ENCODE assay signal across 10 cellular contexts in the genomic region with DNA sequence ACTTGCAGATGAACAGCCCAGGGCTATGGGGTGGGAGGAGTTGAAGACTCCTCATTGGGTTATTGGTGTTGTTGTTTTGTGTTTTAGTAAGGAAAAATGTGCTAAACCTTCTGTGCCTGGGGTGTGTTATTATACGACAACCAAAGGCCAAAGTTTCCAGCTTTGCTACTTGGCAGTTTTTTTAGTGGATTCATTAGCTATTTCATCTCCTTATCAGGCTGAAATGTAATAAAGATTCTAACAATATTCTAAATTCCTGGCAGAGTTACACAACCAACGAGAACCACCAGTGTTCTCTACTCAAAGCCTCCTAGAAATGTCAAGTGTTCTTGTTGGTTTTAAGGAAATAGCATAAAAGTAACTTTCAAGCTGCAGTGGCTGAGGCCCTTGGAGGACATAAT.
"Had no signal": no experiment of that assay in that cellular context is flagged by ENCODE, and none has a peak within 500 bp of the region (broad histone marks: within the 10 kb centered on the region; RNA-seq: fewer than 3 reads in every experiment).

No MANE protein-coding gene starts in this region.

- DNase-seq: activated effector memory CD4-positive, alpha-beta T cell treated with Interleukin-2 at 50 U/mL for 16 hours; activated naive CD8-positive, alpha-beta T cell treated with anti-CD3 and anti-CD28 coated beads for 36 hours; aorta; gastrocnemius medialis; heart right ventricle; naive B cell; T-helper 17 cell had no signal

- H3K9me3 Mint-ChIP-seq: naive B cell, type B pancreatic cell had no signal

- H3K4me1 Mint-ChIP-seq: activated naive CD8-positive, alpha-beta T cell treated with anti-CD3 and anti-CD28 coated beads for 36 hours; naive B cell; stimulated activated memory B cell treated with anti-CD40 and anti-IgM and Interleukin-4, amounts not matched to agents 10 μg/mL and 1 μg/mL and 100 μg/mL, for 72 hours had no signal

- H3K27me3 ChIP-seq: gastrocnemius medialis, heart right ventricle had no signal

- H3K9me3 ChIP-seq: gastrocnemius medialis, heart right ventricle had no signal

- H3K4me2 ChIP-seq: smooth muscle cell had no signal

- H3K27ac ChIP-seq: gastrocnemius medialis, heart right ventricle had no signal

- H3K4me3 ChIP-seq: gastrocnemius medialis, heart right ventricle, smooth muscle cell had no signal

- H3K36me3 ChIP-seq: gastrocnemius medialis, heart right ventricle had no signal

- H3K27me3 Mint-ChIP-seq: naive B cell, type B pancreatic cell had no signal

- ATAC-seq: gastrocnemius medialis; heart right ventricle; stimulated activated memory B cell treated with anti-CD40 and anti-IgM and Interleukin-4, amounts not matched to agents 10 μg/mL and 1 μg/mL and 100 μg/mL, for 72 hours; T-helper 17 cell had no signal

- H3K36me3 Mint-ChIP-seq: activated naive CD8-positive, alpha-beta T cell treated with anti-CD3 and anti-CD28 coated beads for 36 hours; naive B cell; stimulated activated memory B cell treated with anti-CD40 and anti-IgM and Interleukin-4, amounts not matched to agents 10 μg/mL and 1 μg/mL and 100 μg/mL, for 72 hours; type B pancreatic cell had no signal

- H3K27ac Mint-ChIP-seq: activated naive CD8-positive, alpha-beta T cell treated with anti-CD3 and anti-CD28 coated beads for 36 hours; naive B cell; stimulated activated memory B cell treated with anti-CD40 and anti-IgM and Interleukin-4, amounts not matched to agents 10 μg/mL and 1 μg/mL and 100 μg/mL, for 72 hours; T-helper 17 cell; type B pancreatic cell had no signal

- H3K4me3 Mint-ChIP-seq: activated naive CD8-positive, alpha-beta T cell treated with anti-CD3 and anti-CD28 coated beads for 36 hours; naive B cell; stimulated activated memory B cell treated with anti-CD40 and anti-IgM and Interleukin-4, amounts not matched to agents 10 μg/mL and 1 μg/mL and 100 μg/mL, for 72 hours; T-helper 17 cell; type B pancreatic cell had no signal
